Comparison of ENCODE assay signal across 8 cellular contexts in genomic region chrX:39613997-39614679, GRCh38.
DNase-seq lines count a peak whose midpoint lies in the region; ATAC-seq and TF ChIP-seq lines count a peak whose summit lies in the region.

No MANE protein-coding gene starts in this region.

- peak overlapping the region; percentile 58 for H3K4me3 ChIP-seq in BE2C (ENCODE audit: low read depth, low read length)
- H3K4me3 ChIP-seq in NT2/D1 (ENCODE audit: insufficient read length, low read depth) = peak overlapping the region; percentile 36
- H3K4me3 ChIP-seq in neural progenitor cell = peak overlapping the region; percentile 45

- H3K9me3 Mint-ChIP-seq in neural progenitor cell = peaks cover 7% of the 10 kb centered on the region

- H2AFZ ChIP-seq in neural progenitor cell (replicated peaks) = peak overlapping the region; percentile 64

- peak overlapping the region; percentile 46 for H3K9ac ChIP-seq in NT2/D1 (ENCODE audit: insufficient read length, low read depth)
- no peak overlapping the region for H3K9ac ChIP-seq in neural progenitor cell

- H3K36me3 Mint-ChIP-seq in neural progenitor cell = no peaks in the 10 kb centered on the region

- H3K4me2 ChIP-seq in neural progenitor cell = peak overlapping the region; percentile 74

- H3K4me3 Mint-ChIP-seq in neural progenitor cell = peak overlapping the region; percentile 82

- H3K79me2 ChIP-seq in neural progenitor cell (ENCODE audit: low read depth) = no peaks in the 10 kb centered on the region

- H3K27me3 Mint-ChIP-seq in neural progenitor cell (ENCODE audit: insufficient read depth, low read depth) = peaks cover 16% of the 10 kb centered on the region

- TF ChIP-seq CTCF in BE2C (IDR thresholded peaks at IDR 0.05; ENCODE audit: low read depth, low read length) = no peak
- no peak for TF ChIP-seq CTCF in neural progenitor cell (IDR thresholded peaks at IDR 0.05)

- no peaks in the 10 kb centered on the region for H3K36me3 ChIP-seq in BE2C
- H3K36me3 ChIP-seq in NT2/D1 (ENCODE audit: insufficient read depth, insufficient read length, low read length) = no peaks in the 10 kb centered on the region
- H3K36me3 ChIP-seq in neural progenitor cell = no peaks in the 10 kb centered on the region

- H3K4me1 Mint-ChIP-seq in neural progenitor cell = peaks cover 26% of the 10 kb centered on the region

- no peaks in the 10 kb centered on the region for H4K20me1 ChIP-seq in neural progenitor cell (ENCODE audit: low read depth)

- H3K4me1 ChIP-seq in BE2C = no peaks in the 10 kb centered on the region
- H3K4me1 ChIP-seq in NT2/D1 (ENCODE audit: insufficient read depth, insufficient read length) = peaks cover 3% of the 10 kb centered on the region
- H3K4me1 ChIP-seq in neural progenitor cell = peaks cover 33% of the 10 kb centered on the region

- DNase-seq in BE2C (no peak), NT2/D1 (ENCODE audit: low read depth, low spot score) (peak; percentile 71), astrocyte of the hippocampus (ENCODE audit: low read depth, low spot score) (peak; percentile 10), neural progenitor cell (ENCODE audit: low spot score) (peak; percentile 66), NCI-H1930 (lab: John Stamatoyannopoulos, UW) (no peak)

- ATAC-seq in GM21786 (IDR thresholded peaks at IDR 0.05; ENCODE audit: unreplicated experiment) (peak; percentile 43), HG03460 (IDR thresholded peaks at IDR 0.05; ENCODE audit: unreplicated experiment) (no peak), HG02840 (IDR thresholded peaks at IDR 0.05; ENCODE audit: low FRiP score, unreplicated experiment) (no peak)

- no peaks in the 10 kb centered on the region for H3K9me3 ChIP-seq in BE2C
- no peaks in the 10 kb centered on the region for H3K9me3 ChIP-seq in NT2/D1 (ENCODE audit: insufficient read depth, low read length)
- H3K9me3 ChIP-seq in neural progenitor cell (ENCODE audit: low read depth) = no peaks in the 10 kb centered on the region

- peaks cover 23% of the 10 kb centered on the region for H3F3A ChIP-seq in neural progenitor cell (ENCODE audit: low read depth)

- H3K27ac Mint-ChIP-seq in neural progenitor cell = no peak overlapping the region

- H3K27ac ChIP-seq in neural progenitor cell = peak overlapping the region; percentile 15

- H3K27me3 ChIP-seq in BE2C (no peaks in the 10 kb centered on the region), NT2/D1 (ENCODE audit: insufficient read depth, insufficient read length) (peaks cover 7% of the 10 kb centered on the region), neural progenitor cell (no peaks in the 10 kb centered on the region)

Comparison
In these comparisons a context has a peak if more than half of its experiments do, and no peak if none do; other contexts are left out.
1. DNase-seq: peak in NT2/D1 (single experiment), astrocyte of the hippocampus (single experiment) and neural progenitor cell (single experiment); none in BE2C (single experiment) and NCI-H1930 (0 of 2).
2. Peak in every context shown above with its lines, with median percentiles within 50 percentile points of each other: H3K4me3 ChIP-seq.